10 cellular contexts compared by ENCODE assay signal in the genomic region with DNA sequence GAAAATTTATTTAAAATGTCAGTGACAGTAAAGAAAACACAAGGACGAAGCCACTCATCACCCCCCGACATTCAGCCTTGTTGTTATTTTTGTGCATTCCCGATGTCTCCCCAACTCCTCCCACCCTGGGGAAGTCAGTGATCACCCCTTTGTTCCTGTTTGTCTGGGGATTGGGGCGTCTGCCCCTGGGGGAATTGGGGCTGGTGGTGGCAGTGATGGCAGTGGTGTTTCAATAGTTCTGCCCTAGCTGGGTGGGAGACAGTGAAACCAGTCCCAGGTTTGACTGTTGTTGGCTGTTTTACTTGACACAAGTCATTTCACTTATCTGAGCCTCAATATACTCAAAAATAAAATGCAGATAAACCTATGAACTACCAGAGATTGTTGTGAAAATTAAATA. TPM values are rescaled to one million over a fixed set of nuclear protein-coding genes. Genes with fewer than 3 reads are reported as not detected.
DNase-seq lines count a peak whose midpoint lies in the region; ATAC-seq and TF ChIP-seq lines count a peak whose summit lies in the region.
"Had no signal": no experiment of that assay in that cellular context is flagged by ENCODE, and none has a peak within 500 bp of the region (broad histone marks: within the 10 kb centered on the region; RNA-seq: fewer than 3 reads in every experiment).

No MANE protein-coding gene starts in this region.

- H3K36me3 ChIP-seq in breast epithelium: no peaks in the 10 kb centered on the region
- peaks cover 13% of the 10 kb centered on the region for H3K36me3 ChIP-seq in lower lobe of right lung
- no peaks in the 10 kb centered on the region for H3K36me3 ChIP-seq in vagina
- no peaks in the 10 kb centered on the region for H3K36me3 ChIP-seq in A673 (ENCODE audit: insufficient read depth, low read length, poor library complexity, severe bottlenecking)
- H3K36me3 ChIP-seq in mucosa of descending colon (ENCODE audit: low read depth): no peaks in the 10 kb centered on the region

- ATAC-seq in activated T-helper 17 cell treated with anti-CD3 and anti-CD28 coated beads, Interleukin-2, amount 50 U/mL, for 72 hours (replicated peaks): no peak
- ATAC-seq in lower lobe of right lung (no peak), sciatic nerve (no peak), mucosa of descending colon (no peak)

- H3K27ac Mint-ChIP-seq in MCF 10A (ENCODE audit: low read depth, unreplicated experiment): peak overlapping the region; percentile 73
- peak overlapping the region; percentile 97 for H3K27ac Mint-ChIP-seq in activated T-helper 17 cell treated with anti-CD3 and anti-CD28 coated beads, Interleukin-2, amount 50 U/mL, for 72 hours

- H3K4me1 Mint-ChIP-seq in MCF 10A (ENCODE audit: insufficient read depth, unreplicated experiment): peaks cover 32% of the 10 kb centered on the region
- peaks cover 51% of the 10 kb centered on the region for H3K4me1 Mint-ChIP-seq in activated T-helper 17 cell treated with anti-CD3 and anti-CD28 coated beads, Interleukin-2, amount 50 U/mL, for 72 hours

- CTCF ChIA-PET in MCF 10A (lab: Yijun Ruan, JAX): no interaction called here
- CTCF ChIA-PET in A673 (lab: Charles Lee): no interaction called here

- TF ChIP-seq POLR2A in breast epithelium (IDR thresholded peaks at IDR 0.05) (no peak), vagina (IDR thresholded peaks at IDR 0.05) (no peak)

- intact Hi-C loops in MCF 10A (cut with micrococcal nuclease) (no loop called here), breast epithelium (cut with DNase I; ENCODE audit: low total_unique reads) (no loop called here), lower lobe of right lung (cut with DNase I) (no loop called here), vagina (cut with DNase I) (no loop called here), A673 (cut with micrococcal nuclease; ENCODE audit: unreplicated experiment) (no loop called here), sciatic nerve (cut with DNase I) (no loop called here), mucosa of descending colon (cut with DNase I, micrococcal nuclease) (no loop called here)

- POLR2A ChIA-PET in MCF 10A (lab: Yijun Ruan, JAX): no interaction called here
- POLR2A ChIA-PET in A673 (lab: Charles Lee; ENCODE audit: low non-redundant PET): no interaction called here

- H3K4me3 Mint-ChIP-seq in MCF 10A (ENCODE audit: unreplicated experiment): no peak overlapping the region
- H3K4me3 Mint-ChIP-seq in activated T-helper 17 cell treated with anti-CD3 and anti-CD28 coated beads, Interleukin-2, amount 50 U/mL, for 72 hours: peak overlapping the region; percentile 83

- no peak for DNase-seq in MCF 10A (ENCODE audit: unreplicated experiment)
- no peak for DNase-seq in breast epithelium (ENCODE audit: low spot score in 2 of 2)
- DNase-seq in lower lobe of right lung: no peak
- no peak for DNase-seq in vagina (ENCODE audit: extremely low spot score in 2 of 2)
- DNase-seq in A673 (ENCODE audit: low spot score): no peak
- no peak for DNase-seq in sciatic nerve (ENCODE audit: low spot score)
- no peak for DNase-seq in mucosa of descending colon
- DNase-seq: activated T-cell treated with anti-CD3 and anti-CD28 coated beads, Interleukin-2, amount 50 U/mL, for 1 hour; NCI-H1930 had no signal

- H3K36me3 Mint-ChIP-seq in MCF 10A (ENCODE audit: insufficient read depth, unreplicated experiment): peaks cover 11% of the 10 kb centered on the region
- peaks cover 14% of the 10 kb centered on the region for H3K36me3 Mint-ChIP-seq in activated T-helper 17 cell treated with anti-CD3 and anti-CD28 coated beads, Interleukin-2, amount 50 U/mL, for 72 hours (ENCODE audit: low read depth)

- H3K9me3 ChIP-seq in breast epithelium: no peaks in the 10 kb centered on the region
- H3K9me3 ChIP-seq in lower lobe of right lung: no peaks in the 10 kb centered on the region
- no peaks in the 10 kb centered on the region for H3K9me3 ChIP-seq in vagina
- no peaks in the 10 kb centered on the region for H3K9me3 ChIP-seq in A673 (ENCODE audit: low read depth, low read length, poor library complexity, severe bottlenecking)
- H3K9me3 ChIP-seq in mucosa of descending colon: no peaks in the 10 kb centered on the region

- H3K27me3 ChIP-seq in breast epithelium (no peaks in the 10 kb centered on the region), lower lobe of right lung (ENCODE audit: low read depth) (no peaks in the 10 kb centered on the region), vagina (no peaks in the 10 kb centered on the region), A673 (replicated peaks; ENCODE audit: insufficient read depth, low read depth, low read length, poor library complexity) (no peaks in the 10 kb centered on the region)

- H3K4me3 ChIP-seq in breast epithelium (no peak overlapping the region), lower lobe of right lung (no peak overlapping the region), vagina (no peak overlapping the region), A673 (ENCODE audit: low read depth, low read length, poor library complexity, severe bottlenecking) (no peak overlapping the region), mucosa of descending colon (no peak overlapping the region)

- peak overlapping the region in 1 of 2 donors; percentile 70 for H3K27ac ChIP-seq in breast epithelium
- H3K27ac ChIP-seq in lower lobe of right lung: peak overlapping the region; percentile 56
- peak overlapping the region; percentile 30 for H3K27ac ChIP-seq in vagina
- H3K27ac ChIP-seq in A673 (ENCODE audit: low read depth, low read length, poor library complexity, severe bottlenecking): no peak overlapping the region

- no peaks in the 10 kb centered on the region for H3K27me3 Mint-ChIP-seq in MCF 10A (ENCODE audit: insufficient read depth, unreplicated experiment)
- no peaks in the 10 kb centered on the region for H3K27me3 Mint-ChIP-seq in activated T-helper 17 cell treated with anti-CD3 and anti-CD28 coated beads, Interleukin-2, amount 50 U/mL, for 72 hours

- no peaks in the 10 kb centered on the region for H3K9me3 Mint-ChIP-seq in MCF 10A (ENCODE audit: unreplicated experiment)
- no peaks in the 10 kb centered on the region for H3K9me3 Mint-ChIP-seq in activated T-helper 17 cell treated with anti-CD3 and anti-CD28 coated beads, Interleukin-2, amount 50 U/mL, for 72 hours

- H3K4me1 ChIP-seq in breast epithelium (peaks cover 5 to 12% of the 10 kb centered on the region in 2 donors), lower lobe of right lung (peaks cover 52% of the 10 kb centered on the region), vagina (peaks cover 56% of the 10 kb centered on the region), A673 (ENCODE audit: insufficient read depth, low read length, poor library complexity, severe bottlenecking) (no peaks in the 10 kb centered on the region), mucosa of descending colon (ENCODE audit: low read depth) (peaks cover 38% of the 10 kb centered on the region)

- TF ChIP-seq CTCF in MCF 10A (IDR thresholded peaks at IDR 0.05; ENCODE audit: unreplicated experiment) (no peak), breast epithelium (IDR thresholded peaks at IDR 0.05) (no peak), lower lobe of right lung (IDR thresholded peaks at IDR 0.05) (no peak), vagina (IDR thresholded peaks at IDR 0.05) (no peak), A673 (conservative IDR thresholded peaks at IDR 0.05; ENCODE audit: low read depth, low read length) (no peak), mucosa of descending colon (IDR thresholded peaks at IDR 0.05) (no peak)

- BruUV-seq in MCF 10A (replicated peaks; lab: Mats Ljungman, UMichigan): no TSS peak
- no TSS peak for BruUV-seq in A673 (replicated peaks; lab: Mats Ljungman, UMichigan)

RNA-seq across cellular contexts. Expression of gene IRAK2, which starts 33.5 kb away (rescaled TPM):
- total RNA-seq in MCF 10A (2022): 6.0 and 7.0 TPM in 2 replicates
- total RNA-seq in breast epithelium: 1 to 10 TPM; 3.4 to 7.2 (median 5.1) TPM
- total RNA-seq in activated T-helper 17 cell treated with anti-CD3 and anti-CD28 coated beads, Interleukin-2, amount 50 U/mL, for 72 hours: 10 to 100 TPM in 1 of 2 donors, 1 to 10 TPM in 1; 5.6 to 10.1 TPM
- 3.9 TPM for total RNA-seq in lower lobe of right lung
- total RNA-seq in vagina: 10.6 TPM
- total RNA-seq in A673 (2021): 0.34 and 0.63 TPM in 2 replicates
- total RNA-seq in sciatic nerve: 6.4 TPM
- 1 to 10 TPM; 1.1 to 3.2 (median 2.4) TPM for total RNA-seq in mucosa of descending colon

RNA-seq across cellular contexts. Expression of gene TATDN2, which starts 50.0 kb away (rescaled TPM):
- 21.0 and 25.9 TPM in 2 replicates for total RNA-seq in MCF 10A (2022)
- total RNA-seq in breast epithelium: 10 to 100 TPM; 14.6 to 19.3 (median 18.7) TPM
- 10 to 100 TPM; 56.7 to 71.7 TPM for total RNA-seq in activated T-helper 17 cell treated with anti-CD3 and anti-CD28 coated beads, Interleukin-2, amount 50 U/mL, for 72 hours
- 36.0 TPM for total RNA-seq in lower lobe of right lung
- total RNA-seq in vagina: 34.4 TPM
- 37.1 and 42.0 TPM in 2 replicates for total RNA-seq in A673 (2021)
- total RNA-seq in sciatic nerve: 31.7 TPM
- total RNA-seq in mucosa of descending colon: 10 to 100 TPM; 29.8 to 34.9 (median 34.4) TPM

RNA-seq across cellular contexts. Expression of gene VHL, which starts 56.6 kb away (rescaled TPM):
- total RNA-seq in MCF 10A (2022) (50.9 and 54.6 TPM in 2 replicates), breast epithelium (10 to 100 TPM; 31.8 to 44.6 (median 40.0) TPM), lower lobe of right lung (38.1 TPM), vagina (48.4 TPM), A673 (2021) (46.4 and 57.3 TPM in 2 replicates), sciatic nerve (27.4 TPM), mucosa of descending colon (10 to 100 TPM; 33.6 to 38.2 (median 36.2) TPM)
- total RNA-seq in activated T-helper 17 cell treated with anti-CD3 and anti-CD28 coated beads, Interleukin-2, amount 50 U/mL, for 72 hours: 10 to 100 TPM; 62.7 to 63.7 TPM
